1 cellular context compared by ENCODE assay signal in the genomic region with DNA sequence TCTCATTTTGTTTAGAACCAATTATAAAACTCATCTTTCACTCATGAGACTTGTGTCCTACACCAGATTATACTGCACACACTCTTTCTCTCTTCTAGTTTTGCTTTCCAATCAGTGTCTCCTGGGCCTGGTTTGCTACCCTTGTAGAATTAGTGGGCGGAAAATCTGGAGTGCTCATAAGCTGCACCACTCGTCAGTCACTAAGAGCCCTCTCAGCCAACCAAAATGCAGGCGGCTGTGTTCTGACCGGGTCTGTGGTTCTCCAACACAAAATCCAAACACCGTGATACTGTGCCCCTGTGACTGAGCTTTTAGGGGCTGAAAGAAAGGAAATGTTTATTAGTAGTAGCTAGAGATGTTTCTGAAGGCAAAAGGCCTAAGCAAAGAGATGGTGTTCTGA.
TF ChIP-seq lines count a peak whose summit lies in the region.

No MANE protein-coding gene starts in this region.

TF ChIP-seq in GM23338, 12 proteins besides CTCF, POLR2A, EP300 and RAD21 (continued from another document):
- TF ChIP-seq ETS1 (IDR thresholded peaks at IDR 0.05) = no peak
- TF ChIP-seq EZH2 (IDR thresholded peaks at IDR 0.05; ENCODE audit: low read depth, unreplicated experiment) = no peak
- TF ChIP-seq EZH2phosphoT487 (IDR thresholded peaks at IDR 0.05; ENCODE audit: unreplicated experiment) = no peak
- TF ChIP-seq CREB1 (CRISPR knock-in tag; IDR thresholded peaks at IDR 0.05; ENCODE audit: low read depth) = no peak
